ENCODE assay signal across 1 cellular context in genomic region chr15:40593588-40594428, GRCh38.
TF ChIP-seq lines count a peak whose summit lies in the region.

A gene with protein sequence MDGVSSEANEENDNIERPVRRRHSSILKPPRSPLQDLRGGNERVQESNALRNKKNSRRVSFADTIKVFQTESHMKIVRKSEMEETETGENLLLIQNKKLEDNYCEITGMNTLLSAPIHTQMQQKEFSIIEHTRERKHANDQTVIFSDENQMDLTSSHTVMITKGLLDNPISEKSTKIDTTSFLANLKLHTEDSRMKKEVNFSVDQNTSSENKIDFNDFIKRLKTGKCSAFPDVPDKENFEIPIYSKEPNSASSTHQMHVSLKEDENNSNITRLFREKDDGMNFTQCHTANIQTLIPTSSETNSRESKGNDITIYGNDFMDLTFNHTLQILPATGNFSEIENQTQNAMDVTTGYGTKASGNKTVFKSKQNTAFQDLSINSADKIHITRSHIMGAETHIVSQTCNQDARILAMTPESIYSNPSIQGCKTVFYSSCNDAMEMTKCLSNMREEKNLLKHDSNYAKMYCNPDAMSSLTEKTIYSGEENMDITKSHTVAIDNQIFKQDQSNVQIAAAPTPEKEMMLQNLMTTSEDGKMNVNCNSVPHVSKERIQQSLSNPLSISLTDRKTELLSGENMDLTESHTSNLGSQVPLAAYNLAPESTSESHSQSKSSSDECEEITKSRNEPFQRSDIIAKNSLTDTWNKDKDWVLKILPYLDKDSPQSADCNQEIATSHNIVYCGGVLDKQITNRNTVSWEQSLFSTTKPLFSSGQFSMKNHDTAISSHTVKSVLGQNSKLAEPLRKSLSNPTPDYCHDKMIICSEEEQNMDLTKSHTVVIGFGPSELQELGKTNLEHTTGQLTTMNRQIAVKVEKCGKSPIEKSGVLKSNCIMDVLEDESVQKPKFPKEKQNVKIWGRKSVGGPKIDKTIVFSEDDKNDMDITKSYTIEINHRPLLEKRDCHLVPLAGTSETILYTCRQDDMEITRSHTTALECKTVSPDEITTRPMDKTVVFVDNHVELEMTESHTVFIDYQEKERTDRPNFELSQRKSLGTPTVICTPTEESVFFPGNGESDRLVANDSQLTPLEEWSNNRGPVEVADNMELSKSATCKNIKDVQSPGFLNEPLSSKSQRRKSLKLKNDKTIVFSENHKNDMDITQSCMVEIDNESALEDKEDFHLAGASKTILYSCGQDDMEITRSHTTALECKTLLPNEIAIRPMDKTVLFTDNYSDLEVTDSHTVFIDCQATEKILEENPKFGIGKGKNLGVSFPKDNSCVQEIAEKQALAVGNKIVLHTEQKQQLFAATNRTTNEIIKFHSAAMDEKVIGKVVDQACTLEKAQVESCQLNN (N-terminal part only) (plus strand): TSS chr15:40594249. CDS start chr15:40602932, 8,683 bp downstream.

TF ChIP-seq in HepG2, 621 proteins besides CTCF, POLR2A, EP300 and RAD21 (continued from another document and continues in another):
- peak; percentile 80; the same call in 1 of the 2 replicates for TF ChIP-seq RCOR2 (CRISPR knock-in tag; IDR thresholded peaks at IDR 0.05)
- TF ChIP-seq, protein P1, sequence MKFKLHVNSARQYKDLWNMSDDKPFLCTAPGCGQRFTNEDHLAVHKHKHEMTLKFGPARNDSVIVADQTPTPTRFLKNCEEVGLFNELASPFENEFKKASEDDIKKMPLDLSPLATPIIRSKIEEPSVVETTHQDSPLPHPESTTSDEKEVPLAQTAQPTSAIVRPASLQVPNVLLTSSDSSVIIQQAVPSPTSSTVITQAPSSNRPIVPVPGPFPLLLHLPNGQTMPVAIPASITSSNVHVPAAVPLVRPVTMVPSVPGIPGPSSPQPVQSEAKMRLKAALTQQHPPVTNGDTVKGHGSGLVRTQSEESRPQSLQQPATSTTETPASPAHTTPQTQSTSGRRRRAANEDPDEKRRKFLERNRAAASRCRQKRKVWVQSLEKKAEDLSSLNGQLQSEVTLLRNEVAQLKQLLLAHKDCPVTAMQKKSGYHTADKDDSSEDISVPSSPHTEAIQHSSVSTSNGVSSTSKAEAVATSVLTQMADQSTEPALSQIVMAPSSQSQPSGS (CRISPR knock-in tag; IDR thresholded peaks at IDR 0.05) = peak; percentile 98
- no peak for TF ChIP-seq MAZ (IDR thresholded peaks at IDR 0.05; ENCODE audit: borderline replicate concordance, low read depth, low read length)
- TF ChIP-seq MAZ (CRISPR knock-in tag; IDR thresholded peaks at IDR 0.05; ENCODE audit: low read depth) = peak; percentile 53; the same call in 1 of the 2 replicates
- TF ChIP-seq ARNT2 (CRISPR knock-in tag; IDR thresholded peaks at IDR 0.05; ENCODE audit: low read depth) = peak; percentile 87
- no peak for TF ChIP-seq FOXA1 (IDR thresholded peaks at IDR 0.05)
- TF ChIP-seq FOXA1 (CRISPR knock-in tag; IDR thresholded peaks at IDR 0.05) = 0 out of 2 replicates have a peak, but pooled peaks have one; percentile 11
- peak; percentile 33 for TF ChIP-seq TBL1XR1 (IDR thresholded peaks at IDR 0.05; ENCODE audit: borderline replicate concordance, low read length, partially characterized antibody)
- TF ChIP-seq ZNF569 (CRISPR knock-in tag; IDR thresholded peaks at IDR 0.05; ENCODE audit: borderline replicate concordance) = 0 out of 2 replicates have a peak, but pooled peaks have one; percentile 14
- TF ChIP-seq MEIS1 (CRISPR knock-in tag; IDR thresholded peaks at IDR 0.05; ENCODE audit: borderline replicate concordance) = peak; percentile 62; the same call in 1 of the 2 replicates
- TF ChIP-seq MXI1 (IDR thresholded peaks at IDR 0.05; ENCODE audit: borderline replicate concordance, low read depth, low read length) = peak; percentile 87; the same call in 2 of the 3 replicates
- peak; percentile 60; the same call in 1 of the 2 replicates for TF ChIP-seq ZSCAN30 (CRISPR knock-in tag; IDR thresholded peaks at IDR 0.05)
- TF ChIP-seq FOXO1 (CRISPR knock-in tag; IDR thresholded peaks at IDR 0.05) = peak; percentile 65; the same call in 1 of the 2 replicates
- peak; percentile 68 for TF ChIP-seq SPEN (CRISPR knock-in tag; IDR thresholded peaks at IDR 0.05; ENCODE audit: low read depth)
- TF ChIP-seq, protein P2, sequence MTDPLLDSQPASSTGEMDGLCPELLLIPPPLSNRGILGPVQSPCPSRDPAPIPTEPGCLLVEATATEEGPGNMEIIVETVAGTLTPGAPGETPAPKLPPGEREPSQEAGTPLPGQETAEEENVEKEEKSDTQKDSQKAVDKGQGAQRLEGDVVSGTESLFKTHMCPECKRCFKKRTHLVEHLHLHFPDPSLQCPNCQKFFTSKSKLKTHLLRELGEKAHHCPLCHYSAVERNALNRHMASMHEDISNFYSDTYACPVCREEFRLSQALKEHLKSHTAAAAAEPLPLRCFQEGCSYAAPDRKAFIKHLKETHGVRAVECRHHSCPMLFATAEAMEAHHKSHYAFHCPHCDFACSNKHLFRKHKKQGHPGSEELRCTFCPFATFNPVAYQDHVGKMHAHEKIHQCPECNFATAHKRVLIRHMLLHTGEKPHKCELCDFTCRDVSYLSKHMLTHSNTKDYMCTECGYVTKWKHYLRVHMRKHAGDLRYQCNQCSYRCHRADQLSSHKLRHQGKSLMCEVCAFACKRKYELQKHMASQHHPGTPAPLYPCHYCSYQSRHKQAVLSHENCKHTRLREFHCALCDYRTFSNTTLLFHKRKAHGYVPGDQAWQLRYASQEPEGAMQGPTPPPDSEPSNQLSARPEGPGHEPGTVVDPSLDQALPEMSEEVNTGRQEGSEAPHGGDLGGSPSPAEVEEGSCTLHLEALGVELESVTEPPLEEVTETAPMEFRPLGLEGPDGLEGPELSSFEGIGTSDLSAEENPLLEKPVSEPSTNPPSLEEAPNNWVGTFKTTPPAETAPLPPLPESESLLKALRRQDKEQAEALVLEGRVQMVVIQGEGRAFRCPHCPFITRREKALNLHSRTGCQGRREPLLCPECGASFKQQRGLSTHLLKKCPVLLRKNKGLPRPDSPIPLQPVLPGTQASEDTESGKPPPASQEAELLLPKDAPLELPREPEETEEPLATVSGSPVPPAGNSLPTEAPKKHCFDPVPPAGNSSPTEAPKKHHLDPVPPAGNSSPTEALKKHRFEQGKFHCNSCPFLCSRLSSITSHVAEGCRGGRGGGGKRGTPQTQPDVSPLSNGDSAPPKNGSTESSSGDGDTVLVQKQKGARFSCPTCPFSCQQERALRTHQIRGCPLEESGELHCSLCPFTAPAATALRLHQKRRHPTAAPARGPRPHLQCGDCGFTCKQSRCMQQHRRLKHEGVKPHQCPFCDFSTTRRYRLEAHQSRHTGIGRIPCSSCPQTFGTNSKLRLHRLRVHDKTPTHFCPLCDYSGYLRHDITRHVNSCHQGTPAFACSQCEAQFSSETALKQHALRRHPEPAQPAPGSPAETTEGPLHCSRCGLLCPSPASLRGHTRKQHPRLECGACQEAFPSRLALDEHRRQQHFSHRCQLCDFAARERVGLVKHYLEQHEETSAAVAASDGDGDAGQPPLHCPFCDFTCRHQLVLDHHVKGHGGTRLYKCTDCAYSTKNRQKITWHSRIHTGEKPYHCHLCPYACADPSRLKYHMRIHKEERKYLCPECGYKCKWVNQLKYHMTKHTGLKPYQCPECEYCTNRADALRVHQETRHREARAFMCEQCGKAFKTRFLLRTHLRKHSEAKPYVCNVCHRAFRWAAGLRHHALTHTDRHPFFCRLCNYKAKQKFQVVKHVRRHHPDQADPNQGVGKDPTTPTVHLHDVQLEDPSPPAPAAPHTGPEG (CRISPR knock-in tag; IDR thresholded peaks at IDR 0.05) = peak; percentile 82; the same call in 1 of the 2 replicates
- TF ChIP-seq RBFOX2 (IDR thresholded peaks at IDR 0.05; ENCODE audit: low read depth, low read length) = no peak
- peak; percentile 92 for TF ChIP-seq CREM (IDR thresholded peaks at IDR 0.05)
- no peak for TF ChIP-seq CREM (CRISPR knock-in tag; IDR thresholded peaks at IDR 0.05)
- no peak for TF ChIP-seq ZNF530 (CRISPR knock-in tag; IDR thresholded peaks at IDR 0.05; ENCODE audit: low read depth)
- peak; percentile 68; the same call in 1 of the 2 replicates for TF ChIP-seq YEATS2 (CRISPR knock-in tag; IDR thresholded peaks at IDR 0.05; ENCODE audit: borderline replicate concordance)
- TF ChIP-seq ZNF12 (CRISPR knock-in tag; IDR thresholded peaks at IDR 0.05) = no peak
- no peak for TF ChIP-seq ZNF83 (CRISPR knock-in tag; IDR thresholded peaks at IDR 0.05; ENCODE audit: borderline replicate concordance)
- TF ChIP-seq XRCC5 (optimal IDR thresholded peaks at IDR 0.05; ENCODE audit: low read length) = peak; percentile 88
- peak; percentile 98 for TF ChIP-seq KAT8 (CRISPR knock-in tag; IDR thresholded peaks at IDR 0.05)
- TF ChIP-seq DNMT1 (CRISPR knock-in tag; IDR thresholded peaks at IDR 0.05) = no peak
- TF ChIP-seq ZNF124 (CRISPR knock-in tag; IDR thresholded peaks at IDR 0.05) = peak; percentile 85; the same call in 1 of the 2 replicates
- peak; percentile 33; the same call in 1 of the 2 replicates for TF ChIP-seq BRF2 (CRISPR knock-in tag; IDR thresholded peaks at IDR 0.05)
- peak; percentile 34; the same call in 1 of the 2 replicates for TF ChIP-seq MXD4 (CRISPR knock-in tag; IDR thresholded peaks at IDR 0.05)
- TF ChIP-seq ZNF589 (CRISPR knock-in tag; conservative IDR thresholded peaks at IDR 0.05) = peak; percentile 86; the same call in 1 of the 2 replicates
- TF ChIP-seq ZNF24 (IDR thresholded peaks at IDR 0.05) = peak; percentile 100
- 0 out of 2 replicates have a peak, but pooled peaks have one; percentile 79 for TF ChIP-seq MTERF4 (CRISPR knock-in tag; IDR thresholded peaks at IDR 0.05)
- peak; percentile 74 for TF ChIP-seq ZNF629 (CRISPR knock-in tag; conservative IDR thresholded peaks at IDR 0.05)
- peak; percentile 39; the same call in 1 of the 2 replicates for TF ChIP-seq ZNF546 (CRISPR knock-in tag; conservative IDR thresholded peaks at IDR 0.05)
- TF ChIP-seq ZNF230 (CRISPR knock-in tag; IDR thresholded peaks at IDR 0.05) = no peak
- peak; percentile 22; the same call in 1 of the 2 replicates for TF ChIP-seq ZNF383 (CRISPR knock-in tag; IDR thresholded peaks at IDR 0.05; ENCODE audit: borderline replicate concordance)
- TF ChIP-seq, protein P3, sequence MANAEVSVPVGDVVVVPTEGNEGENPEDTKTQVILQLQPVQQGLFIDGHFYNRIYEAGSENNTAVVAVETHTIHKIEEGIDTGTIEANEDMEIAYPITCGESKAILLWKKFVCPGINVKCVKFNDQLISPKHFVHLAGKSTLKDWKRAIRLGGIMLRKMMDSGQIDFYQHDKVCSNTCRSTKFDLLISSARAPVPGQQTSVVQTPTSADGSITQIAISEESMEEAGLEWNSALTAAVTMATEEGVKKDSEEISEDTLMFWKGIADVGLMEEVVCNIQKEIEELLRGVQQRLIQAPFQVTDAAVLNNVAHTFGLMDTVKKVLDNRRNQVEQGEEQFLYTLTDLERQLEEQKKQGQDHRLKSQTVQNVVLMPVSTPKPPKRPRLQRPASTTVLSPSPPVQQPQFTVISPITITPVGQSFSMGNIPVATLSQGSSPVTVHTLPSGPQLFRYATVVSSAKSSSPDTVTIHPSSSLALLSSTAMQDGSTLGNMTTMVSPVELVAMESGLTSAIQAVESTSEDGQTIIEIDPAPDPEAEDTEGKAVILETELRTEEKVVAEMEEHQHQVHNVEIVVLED (CRISPR knock-in tag; IDR thresholded peaks at IDR 0.05; ENCODE audit: borderline replicate concordance) = peak; percentile 78
- peak; percentile 57 for TF ChIP-seq ZNF883 (CRISPR knock-in tag; IDR thresholded peaks at IDR 0.05; ENCODE audit: not compliant biosample characterization)
- TF ChIP-seq ETV5 (CRISPR knock-in tag; IDR thresholded peaks at IDR 0.05; ENCODE audit: borderline replicate concordance) = peak; percentile 49; the same call in 1 of the 2 replicates
